Comparison of ENCODE assay signal across 8 cellular contexts in genomic region chr16:11586375-11586855, GRCh38. TPM values are rescaled to one million over a fixed set of nuclear protein-coding genes. Genes with fewer than 3 reads are reported as not detected.
A peak's percentile ranks its signal among the peaks of the same experiment; 100 is the strongest.
DNase-seq lines count a peak whose midpoint lies in the region; ATAC-seq, FAIRE-seq and TF ChIP-seq lines count a peak whose summit lies in the region.

No MANE protein-coding gene starts in this region.

- H3K27ac ChIP-seq in adrenal gland (peak overlapping the region in 4 of 5 donors; percentile 81 to 96 (median 86)), keratinocyte (ENCODE audit: control insufficient read depth, insufficient read depth, low read length) (peak overlapping the region; percentile 60), substantia nigra (ENCODE audit: low read depth, low read length, poor library complexity, severe bottlenecking) (peak overlapping the region; percentile 92)

- no peak for FAIRE-seq in keratinocyte (lab: Jason Lieb, UNC)

- no peaks in the 10 kb centered on the region for H3K27me3 ChIP-seq in adrenal gland
- no peaks in the 10 kb centered on the region for H3K27me3 ChIP-seq in keratinocyte (ENCODE audit: control insufficient read depth, extremely low read depth, insufficient read depth, low read length)

- peak; percentile 12 for ATAC-seq in HG03139 (IDR thresholded peaks at IDR 0.05; ENCODE audit: unreplicated experiment)

- H3K4me1 ChIP-seq in adrenal gland (replicated peaks in 1 of 2) (peaks cover 6 to 39% of the 10 kb centered on the region in 2 donors), keratinocyte (ENCODE audit: control insufficient read depth, extremely low read depth, insufficient read depth, low read length) (peaks cover 28% of the 10 kb centered on the region)

- H3K36me3 ChIP-seq in adrenal gland (replicated peaks in 1 of 2) (no peaks in the 10 kb centered on the region), keratinocyte (ENCODE audit: control insufficient read depth in 2 of 2, extremely low read depth in 1 of 2, insufficient read depth in 2 of 2, low read length in 2 of 2) (peaks cover 0 to 2% of the 10 kb centered on the region in 2 experiments)

- H3K9me1 ChIP-seq in keratinocyte (ENCODE audit: control insufficient read depth, extremely low read depth, insufficient read depth, low read length), result peaks cover 2% of the 10 kb centered on the region

- peaks cover 5% of the 10 kb centered on the region for H4K20me1 ChIP-seq in keratinocyte (ENCODE audit: control insufficient read depth, extremely low read depth, insufficient read depth, low read length)

- H2AFZ ChIP-seq in keratinocyte (ENCODE audit: control insufficient read depth, low read length), result no peak overlapping the region

- no peak for TF ChIP-seq POLR2A in adrenal gland (IDR thresholded peaks at IDR 0.05)

- dilution Hi-C loops in keratinocyte (cut with MboI; ENCODE audit: extremely low pct_ligation_motif_present, low sequenced_read_pairs), result no loop called here

- peaks cover 57% of the 10 kb centered on the region for H3K79me2 ChIP-seq in keratinocyte (ENCODE audit: control insufficient read depth, insufficient read depth, low read length)

- intact Hi-C loops in adrenal gland (cut with DNase I), result no loop called here

- peak overlapping the region; percentile 89 for H3K4me2 ChIP-seq in keratinocyte (ENCODE audit: control insufficient read depth, extremely low read depth, insufficient read depth, low read depth, low read length)

- H3K4me3 ChIP-seq in adrenal gland (peak overlapping the region; percentile 56 to 89 (median 70)), keratinocyte (ENCODE audit: control insufficient read depth in 2 of 3, extremely low read depth in 1 of 3, insufficient read depth in 2 of 3, low read depth in 1 of 3, low read length in 3 of 3) (peak overlapping the region; percentile 78 to 90 (median 79))

- peak overlapping the region; percentile 86 for H3K9ac ChIP-seq in keratinocyte (ENCODE audit: control insufficient read depth, extremely low read depth, insufficient read depth, low read length)

- TF ChIP-seq CTCF in adrenal gland (IDR thresholded peaks at IDR 0.05) (no peak), keratinocyte (optimal IDR thresholded peaks at IDR 0.05 in 1 of 3, IDR thresholded peaks at IDR 0.05 in 1 of 3, conservative IDR thresholded peaks at IDR 0.05 in 1 of 3; ENCODE audit: extremely low read depth in 1 of 3, insufficient read depth in 2 of 3, low read length in 3 of 3) (no peak)

- peak in 2 of 3 experiments; percentile 33 to 34 for DNase-seq in NCI-H1417 (lab: John Stamatoyannopoulos, UW)
- DNase-seq in NCI-H1417 treated with DMSO at 0.1 percent for 48 hours (lab: John Stamatoyannopoulos, UW), result no peak
- peak in 1 of 7 donors; percentile 28 for DNase-seq in adrenal gland
- DNase-seq in keratinocyte (ENCODE audit: low read depth, low spot score), result no peak
- DNase-seq in substantia nigra (lab: John Stamatoyannopoulos, UW), result peak in 3 of 49 donors; percentile 19 to 74 (median 57)
- DNase-seq in kidney tubule cell (ENCODE audit: low spot score), result no peak
- DNase-seq in NCI-H82 treated with DMSO at 0.1 percent for 48 hours (lab: John Stamatoyannopoulos, UW; ENCODE audit: unreplicated experiment), result no peak

- H3K9me3 ChIP-seq in adrenal gland (replicated peaks in 1 of 3), result no peaks in the 10 kb centered on the region
- no peaks in the 10 kb centered on the region for H3K9me3 ChIP-seq in keratinocyte (ENCODE audit: control insufficient read depth, low read depth, low read length)

- 0 to 2% (median 1%) methylated on average over 9 to 49 of the region's 49 CpGs for WGBS in adrenal gland, 4 donors

RNA-seq across cellular contexts. Expression of gene LITAF, which starts 0.3 kb away (rescaled TPM):
- 10 to 100 TPM; 35.1 to 83.2 (median 60.7) TPM for total RNA-seq in adrenal gland
- polyA plus RNA-seq in adrenal gland (10 to 100 TPM; 23.1 to 75.5 (median 35.2) TPM), keratinocyte (56.8 to 145 TPM (median 85.4 TPM) in 3 replicates)
- polyA plus RNA-seq in keratinocyte (2011; ENCODE audit: low read depth), result 40.8 TPM
- 145 and 178 TPM in 2 replicates for polyA plus RNA-seq in keratinocyte (2011; cell fraction: cytosol; rRNA removed)
- polyA plus RNA-seq in keratinocyte (2011; cell fraction: nucleus; rRNA removed), result 81.8 and 90.5 TPM in 2 replicates
- polyA plus RNA-seq in keratinocyte (2012; ENCODE audit: low replicate concordance), result 118 and 158 TPM in 2 replicates
- 98.1 to 234 TPM (median 126 TPM) in 3 replicates for polyA minus RNA-seq in keratinocyte
- 127 TPM for polyA minus RNA-seq in keratinocyte (2011; cell fraction: cytosol; rRNA and poly(A)+ RNA removed)
- polyA minus RNA-seq in keratinocyte (2011; cell fraction: nucleus; rRNA and poly(A)+ RNA removed), result 34.0 and 41.3 TPM in 2 replicates

Comparison
In these comparisons a context has a peak if more than half of its experiments do, and no peak if none do; other contexts are left out.
1. DNase-seq: peak in NCI-H1417 (2 of 3); none in NCI-H1417 treated with DMSO at 0.1 percent for 48 hours (single experiment), keratinocyte (single experiment), kidney tubule cell (single experiment) and NCI-H82 treated with DMSO at 0.1 percent for 48 hours (single experiment).
2. Peak in every context shown above with its lines, with median percentiles within 50 percentile points of each other: H3K27ac ChIP-seq.